ENCODE assay signal across 8 cellular contexts in genomic region chr19:30228113-30228725, GRCh38.
A peak's percentile ranks its signal among the peaks of the same experiment; 100 is the strongest.
DNase-seq lines count a peak whose midpoint lies in the region; ATAC-seq and TF ChIP-seq lines count a peak whose summit lies in the region.

No MANE protein-coding gene starts in this region.

- peaks cover 55 to 68% of the 10 kb centered on the region in 2 donors for H3K27me3 Mint-ChIP-seq in natural killer cell (ENCODE audit: low read depth in 2 of 2)

- no peaks in the 10 kb centered on the region for H4K20me1 ChIP-seq in KMS-11 (ENCODE audit: insufficient read depth)

- no peaks in the 10 kb centered on the region for H3K4me1 ChIP-seq in KMS-11 (ENCODE audit: low read depth, poor library complexity, severe bottlenecking)

- intact Hi-C loops in dorsolateral prefrontal cortex (cut with DNase I) (loop anchor here (1.0 to 10.0 kb wide), 10 partner anchors 64 to 424 kb away; partner anchors contain the start of gene ZNF536 (in 1 of the 2)), natural killer cell (cut with micrococcal nuclease) (no loop called here)

- H2AFZ ChIP-seq in KMS-11 (ENCODE audit: low read depth): peak overlapping the region; percentile 89; the same call in 1 of the 2 replicates

- no peak overlapping the region for H3K27ac Mint-ChIP-seq in natural killer cell

- peak overlapping the region; percentile 25 for H3K4me3 Mint-ChIP-seq in natural killer cell

- H3K4me2 ChIP-seq in KMS-11: peak overlapping the region; percentile 55

- H3K36me3 ChIP-seq in KMS-11 (ENCODE audit: insufficient read depth): no peaks in the 10 kb centered on the region

- no peaks in the 10 kb centered on the region for H3K9me3 Mint-ChIP-seq in natural killer cell

- no peak for ATAC-seq in natural killer cell
- no peak for ATAC-seq in HG02798 (IDR thresholded peaks at IDR 0.05; ENCODE audit: poor library complexity, unreplicated experiment)

- TF ChIP-seq CTCF in KMS-11 (conservative IDR thresholded peaks at IDR 0.05; ENCODE audit: low read depth, low read length) (no peak), dorsolateral prefrontal cortex (IDR thresholded peaks at IDR 0.05 in 54 of 56, conservative IDR thresholded peaks at IDR 0.05 in 2 of 56; ENCODE audit: low read depth in 1 of 56, partially characterized antibody in 56 of 56) (no peak), natural killer cell (IDR thresholded peaks at IDR 0.05) (no peak)

- H3K4me3 ChIP-seq in KMS-11 (IDR thresholded peaks at IDR 0.05; ENCODE audit: insufficient read depth, low read depth, low read length) (no peak overlapping the region), dorsolateral prefrontal cortex (peak overlapping the region; percentile 36 to 81 (median 64))

- H3K27ac ChIP-seq in KMS-11 (no peak overlapping the region), dorsolateral prefrontal cortex (peak overlapping the region in 58 of 59 donors; percentile 46 to 96 (median 90))

- peaks cover 52% of the 10 kb centered on the region for H3K27me3 ChIP-seq in KMS-11 (ENCODE audit: insufficient read depth, low read depth)
- peaks cover 0 to 60% (median 31%) of the 10 kb centered on the region in 45 donors for H3K27me3 ChIP-seq in dorsolateral prefrontal cortex

- H3K36me3 Mint-ChIP-seq in natural killer cell: peaks cover 10% of the 10 kb centered on the region

- H3K9ac ChIP-seq in KMS-11: no peak overlapping the region

- DNase-seq in AG08395 (ENCODE audit: low spot score) (peak; percentile 35), dorsolateral prefrontal cortex (peak in 2 of 10 donors; percentile 10 to 28), natural killer cell (no peak), NCI-H2196 (lab: John Stamatoyannopoulos, UW; ENCODE audit: unreplicated experiment) (no peak), NCI-H128 (lab: John Stamatoyannopoulos, UW; ENCODE audit: unreplicated experiment) (no peak), NCI-H2227 (lab: John Stamatoyannopoulos, UW; ENCODE audit: unreplicated experiment) (no peak)

- H3K79me2 ChIP-seq in KMS-11 (ENCODE audit: insufficient read depth, low read depth): no peaks in the 10 kb centered on the region

- H3K4me1 Mint-ChIP-seq in natural killer cell: peaks cover 22 to 26% of the 10 kb centered on the region in 2 donors
